Comparison of ENCODE assay signal across 8 cellular contexts in the genomic region with DNA sequence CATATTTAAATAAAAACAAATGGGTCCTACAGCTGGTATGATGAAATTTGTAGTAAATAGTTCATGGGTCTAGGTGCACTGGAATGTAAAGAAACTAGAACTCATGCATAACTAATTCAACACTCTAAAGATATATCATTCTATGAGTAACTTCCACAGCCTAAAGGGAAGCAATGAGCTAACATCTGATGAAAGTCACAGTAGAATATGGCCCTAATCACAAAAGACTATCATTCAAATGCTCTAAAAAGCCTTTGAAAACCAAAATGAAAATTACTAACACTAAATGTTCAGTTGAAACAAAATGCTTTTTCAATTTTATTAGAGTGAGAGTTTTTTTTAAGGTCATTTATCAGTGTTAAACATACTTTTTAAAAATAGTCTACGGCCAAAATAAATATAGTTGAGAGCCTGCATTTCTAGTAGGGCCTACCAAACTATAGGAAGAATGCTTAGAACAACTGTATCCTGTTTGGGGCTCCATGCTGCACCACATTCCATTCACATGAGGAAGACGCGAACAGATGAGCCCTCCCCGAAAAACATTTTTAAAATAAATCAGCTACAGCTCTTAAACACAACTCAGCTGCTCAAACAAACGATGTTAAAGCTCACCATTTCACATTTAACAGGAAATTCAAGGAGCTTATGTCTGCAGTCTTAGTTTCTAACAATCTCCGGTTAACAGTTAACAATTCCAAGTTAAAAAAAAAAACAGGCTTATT.
DNase-seq lines count a peak whose midpoint lies in the region; ATAC-seq and TF ChIP-seq lines count a peak whose summit lies in the region.

No MANE protein-coding gene starts in this region.

- WGBS in hepatocyte (ENCODE audit: low lambda C conversion rate, missing lambda C conversion rate) = 2% methylated on average over 6 of the region's 6 CpGs

- no peaks in the 10 kb centered on the region for H3K9me2 ChIP-seq in hepatocyte (replicated peaks; ENCODE audit: insufficient read depth)

- peak overlapping the region; percentile 73 for H3K4me2 ChIP-seq in hepatocyte

- no peaks in the 10 kb centered on the region for H3K9me3 ChIP-seq in hepatocyte (ENCODE audit: low read depth)

- H3K79me2 ChIP-seq in ACC112 (ENCODE audit: control insufficient read depth, insufficient read depth, low read length, unreplicated experiment) (peaks cover 69% of the 10 kb centered on the region), hepatocyte (peaks cover 84% of the 10 kb centered on the region)

- no peak for TF ChIP-seq CTCF in hepatocyte (IDR thresholded peaks at IDR 0.05; ENCODE audit: poor library complexity)

- H3K4me1 ChIP-seq in ACC112 (ENCODE audit: control insufficient read depth, insufficient read depth, low read length, unreplicated experiment) = peaks cover 20% of the 10 kb centered on the region
- H3K4me1 ChIP-seq in hepatocyte (ENCODE audit: insufficient read depth) = peaks cover 13% of the 10 kb centered on the region

- H2AFZ ChIP-seq in ACC112 (ENCODE audit: low read length, unreplicated experiment) (no peak overlapping the region), hepatocyte (no peak overlapping the region)

- H3K36me3 ChIP-seq in ACC112 (ENCODE audit: insufficient read depth, low read length) (no peaks in the 10 kb centered on the region; the same call in 1 of the 2 replicates), hepatocyte (replicated peaks; ENCODE audit: insufficient read depth, low read depth) (no peaks in the 10 kb centered on the region)

- H3K27ac ChIP-seq in ACC112 (ENCODE audit: low read depth, low read length) (peak overlapping the region; percentile 91), hepatocyte (peak overlapping the region; percentile 95)

- H3K4me3 ChIP-seq in ACC112 (ENCODE audit: low read depth, low read length) (peak overlapping the region; percentile 91), hepatocyte (peak overlapping the region; percentile 64)

- no peak for ATAC-seq in HG03025 (IDR thresholded peaks at IDR 0.05; ENCODE audit: low FRiP score, unreplicated experiment)

- DNase-seq in GM03348 (ENCODE audit: low spot score) = peak; percentile 53
- DNase-seq in NCI-H146 treated with DMSO at 0.1 percent for 48 hours (lab: John Stamatoyannopoulos, UW; ENCODE audit: unreplicated experiment) = peak; percentile 48
- peak; percentile 79 for DNase-seq in amniotic stem cell (lab: John Stamatoyannopoulos, UW)
- peak; percentile 56 for DNase-seq in hepatocyte (ENCODE audit: low spot score)
- DNase-seq in putamen (ENCODE audit: low spot score) = peak; percentile 57
- DNase-seq in stimulated activated CD4-positive, alpha-beta T cell treated with anti-CD3 and anti-CD28 coated beads, Interleukin-4, amount 100 ng/mL, for 1 hour = no peak

- peaks cover 27% of the 10 kb centered on the region for H4K20me1 ChIP-seq in hepatocyte (ENCODE audit: insufficient read depth, poor library complexity, severe bottlenecking)

- H3K27me3 ChIP-seq in ACC112 (ENCODE audit: insufficient read depth, low read length) (no peaks in the 10 kb centered on the region), hepatocyte (no peaks in the 10 kb centered on the region)
